8 cellular contexts compared by ENCODE assay signal in genomic region chr1:212558665-212559480, GRCh38. TPM values are rescaled to one million over a fixed set of nuclear protein-coding genes. Genes with fewer than 3 reads are reported as not detected.
DNase-seq lines count a peak whose midpoint lies in the region; ATAC-seq and TF ChIP-seq lines count a peak whose summit lies in the region.

No MANE protein-coding gene starts in this region.

- DNase-seq in NB4 (ENCODE audit: low read depth) (peak; percentile 87), head of caudate nucleus (peak; percentile 84 to 96 (median 92)), osteocyte (ENCODE audit: extremely low spot score, unreplicated experiment) (peak; percentile 97), thoracic aorta (ENCODE audit: low spot score) (peak; percentile 62)
- DNase-seq in activated naive CD8-positive, alpha-beta T cell treated with anti-CD3 and anti-CD28 coated beads for 36 hours, result peak; percentile 90

- peak overlapping the region; percentile 84 for H3K27ac Mint-ChIP-seq in activated naive CD8-positive, alpha-beta T cell treated with anti-CD3 and anti-CD28 coated beads for 36 hours
- peak overlapping the region; percentile 98 for H3K27ac Mint-ChIP-seq in osteocyte (ENCODE audit: unreplicated experiment)

- peak overlapping the region; percentile 71 for H3K4me3 Mint-ChIP-seq in activated naive CD8-positive, alpha-beta T cell treated with anti-CD3 and anti-CD28 coated beads for 36 hours
- peak overlapping the region; percentile 75 for H3K4me3 Mint-ChIP-seq in osteocyte (ENCODE audit: unreplicated experiment)

- H3K4me1 ChIP-seq in thoracic aorta (ENCODE audit: control insufficient read depth in 1 of 2, low read depth in 2 of 2), result peaks cover 13 to 37% of the 10 kb centered on the region in 2 donors

- peaks cover 4% of the 10 kb centered on the region for H3K36me3 Mint-ChIP-seq in activated naive CD8-positive, alpha-beta T cell treated with anti-CD3 and anti-CD28 coated beads for 36 hours
- no peaks in the 10 kb centered on the region for H3K36me3 Mint-ChIP-seq in osteocyte (ENCODE audit: unreplicated experiment)

- ATAC-seq in HG02588 (IDR thresholded peaks at IDR 0.05; ENCODE audit: unreplicated experiment) (peak; percentile 93), SK-N-SH treated with all-trans-retinoic acid at 6 μM for 48 hours (peak; percentile 87), thoracic aorta (ENCODE audit: insufficient number of reproducible peaks, low FRiP score, low read depth) (peak; percentile 67)

- intact Hi-C loops in head of caudate nucleus (cut with DNase I), result loop anchor here (1.0 kb wide), 1 partner anchor 49 kb away; the partner anchor contains the start of gene ATF3

- H3K4me1 Mint-ChIP-seq in activated naive CD8-positive, alpha-beta T cell treated with anti-CD3 and anti-CD28 coated beads for 36 hours, result peaks cover 12% of the 10 kb centered on the region
- peaks cover 21% of the 10 kb centered on the region for H3K4me1 Mint-ChIP-seq in osteocyte (ENCODE audit: unreplicated experiment)

- TF ChIP-seq CTCF in NB4 (IDR thresholded peaks at IDR 0.05; ENCODE audit: low read depth, low read length), result no peak
- TF ChIP-seq CTCF in osteocyte (IDR thresholded peaks at IDR 0.05), result no peak
- TF ChIP-seq CTCF in thoracic aorta (IDR thresholded peaks at IDR 0.05), result no peak

- TF ChIP-seq POLR2A in GM10847 (IDR thresholded peaks at IDR 0.05; ENCODE audit: extremely low read depth, insufficient read length), result peak; percentile 55
- TF ChIP-seq POLR2A in NB4 (IDR thresholded peaks at IDR 0.05; ENCODE audit: extremely low read depth, insufficient read length), result peak; percentile 27

- H3K27me3 Mint-ChIP-seq in activated naive CD8-positive, alpha-beta T cell treated with anti-CD3 and anti-CD28 coated beads for 36 hours, result peaks cover 17% of the 10 kb centered on the region
- no peaks in the 10 kb centered on the region for H3K27me3 Mint-ChIP-seq in osteocyte (ENCODE audit: unreplicated experiment)

- no peaks in the 10 kb centered on the region for H3K9me3 ChIP-seq in thoracic aorta

- H3K9me3 Mint-ChIP-seq in activated naive CD8-positive, alpha-beta T cell treated with anti-CD3 and anti-CD28 coated beads for 36 hours, result peaks cover 12% of the 10 kb centered on the region
- H3K9me3 Mint-ChIP-seq in osteocyte (ENCODE audit: unreplicated experiment), result no peaks in the 10 kb centered on the region

- peak overlapping the region; percentile 48 for H3K4me3 ChIP-seq in NB4 (ENCODE audit: low read depth, low read length)
- peak overlapping the region; percentile 84 for H3K4me3 ChIP-seq in thoracic aorta

- H3K27ac ChIP-seq in thoracic aorta, result peak overlapping the region; percentile 85 to 87

- no peaks in the 10 kb centered on the region for H3K36me3 ChIP-seq in thoracic aorta

- H3K27me3 ChIP-seq in thoracic aorta (replicated peaks; ENCODE audit: insufficient read depth), result no peaks in the 10 kb centered on the region

TF ChIP-seq in SK-N-SH treated with all-trans-retinoic acid at 6 μM for 48 hours, 23 proteins besides CTCF, POLR2A, EP300 and RAD21:
- TF ChIP-seq RARB (CRISPR knock-in tag; IDR thresholded peaks at IDR 0.05) (0 out of 2 replicates have a peak, but pooled peaks have one; percentile 69), TOX (CRISPR knock-in tag; IDR thresholded peaks at IDR 0.05; ENCODE audit: borderline replicate concordance) (no peak), ZNF565 (CRISPR knock-in tag; conservative IDR thresholded peaks at IDR 0.05; ENCODE audit: low read depth) (no peak), TSHZ2 (CRISPR knock-in tag; IDR thresholded peaks at IDR 0.05) (peak; percentile 54), ZFP3 (CRISPR knock-in tag; IDR thresholded peaks at IDR 0.05) (0 out of 2 replicates have a peak, but pooled peaks have one; percentile 20), ZNF70 (CRISPR knock-in tag; IDR thresholded peaks at IDR 0.05) (no peak), OSR1 (CRISPR knock-in tag; IDR thresholded peaks at IDR 0.05) (peak; percentile 78; the same call in 1 of the 2 replicates), PATZ1 (CRISPR knock-in tag; IDR thresholded peaks at IDR 0.05; ENCODE audit: borderline replicate concordance) (peak; percentile 48; the same call in 1 of the 2 replicates), ZC3H10 (CRISPR knock-in tag; IDR thresholded peaks at IDR 0.05) (0 out of 2 replicates have a peak, but pooled peaks have one; percentile 54)

RNA-seq across cellular contexts. Expression of gene ATF3, which starts 49.7 kb away (rescaled TPM):
- 10 to 100 TPM; 42.4 to 44.9 TPM for total RNA-seq in activated naive CD8-positive, alpha-beta T cell treated with anti-CD3 and anti-CD28 coated beads for 36 hours
- total RNA-seq in osteocyte (18.7 and 45.3 TPM in 2 replicates), thoracic aorta (100 to 1,000 TPM in 1 of 2 donors, 10 to 100 TPM in 1; 10.7 to 160 TPM)

Comparison
In these comparisons a context has a peak if more than half of its experiments do, and no peak if none do; other contexts are left out.
1. Peak in every context shown above with its lines: DNase-seq, ATAC-seq, H3K4me3 ChIP-seq and H3K27ac ChIP-seq.